Comparison of ENCODE assay signal across 22 cellular contexts in the genomic region with DNA sequence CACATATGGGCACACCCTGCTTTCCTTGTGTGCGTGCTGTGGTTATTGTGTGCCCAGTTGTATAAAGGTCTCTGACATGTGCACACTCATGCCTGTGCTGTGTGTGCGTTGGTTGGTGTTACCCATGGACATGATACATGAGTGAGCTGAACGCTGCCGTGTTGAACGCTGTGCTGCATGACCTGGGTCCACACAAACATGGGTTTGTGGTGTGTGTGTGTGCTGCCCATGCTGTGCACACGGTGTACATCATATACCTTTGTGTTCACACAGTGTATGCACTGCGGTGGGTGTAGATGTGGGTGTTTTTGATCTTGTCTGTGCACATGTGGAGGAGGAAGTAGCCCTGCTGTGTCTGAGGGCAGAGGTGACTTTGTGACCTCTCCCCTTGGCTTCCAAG. TPM values are rescaled to one million over a fixed set of nuclear protein-coding genes. Genes with fewer than 3 reads are reported as not detected.
DNase-seq lines count a peak whose midpoint lies in the region; ATAC-seq, FAIRE-seq and TF ChIP-seq lines count a peak whose summit lies in the region.
"Had no signal": no experiment of that assay in that cellular context is flagged by ENCODE, and none has a peak within 500 bp of the region (broad histone marks: within the 10 kb centered on the region; RNA-seq: fewer than 3 reads in every experiment).

No MANE protein-coding gene starts in this region.

- no peak overlapping the region for H3K4ac ChIP-seq in H1 (replicated peaks; ENCODE audit: insufficient read length, low read depth, low read length)

- H3K9ac ChIP-seq in Karpas-422 (ENCODE audit: low read length) (peak overlapping the region; percentile 37), H1 (replicated peaks in 1 of 4; ENCODE audit: extremely low read depth in 1 of 4, low read depth in 3 of 4, low read length in 3 of 4) (no peak overlapping the region)
- H3K9ac ChIP-seq: GM23248 had no signal

- TF ChIP-seq EP300 in H1 (IDR thresholded peaks at IDR 0.05; ENCODE audit: borderline replicate concordance in 1 of 2, low read depth in 2 of 2, low read length in 2 of 2): no peak

- H3K27me3 Mint-ChIP-seq in activated T-cell treated with anti-CD3 and anti-CD28 coated beads, Interleukin-2, amount 50 U/mL, for 24 hours: peaks cover 9% of the 10 kb centered on the region
- peaks cover 27% of the 10 kb centered on the region for H3K27me3 Mint-ChIP-seq in activated CD4-positive, alpha-beta memory T cell treated with anti-CD3 and anti-CD28 coated beads, Interleukin-2, amount 10 ng/mL, durations not matched to agents 7 days and 5 days
- H3K27me3 Mint-ChIP-seq: CD4-positive, alpha-beta T cell had no signal

- TF ChIP-seq CTCF in H1 (IDR thresholded peaks at IDR 0.05; ENCODE audit: control extremely low read depth in 1 of 3, insufficient read depth in 1 of 3, low read depth in 1 of 3, low read length in 3 of 3): no peak

- no peak overlapping the region for H2BK20ac ChIP-seq in H1 (ENCODE audit: low read length)

- peaks cover 7% of the 10 kb centered on the region for H3K4me1 Mint-ChIP-seq in activated T-cell treated with anti-CD3 and anti-CD28 coated beads, Interleukin-2, amount 50 U/mL, for 24 hours (ENCODE audit: low read depth)
- peaks cover 10% of the 10 kb centered on the region for H3K4me1 Mint-ChIP-seq in activated CD4-positive, alpha-beta memory T cell treated with anti-CD3 and anti-CD28 coated beads, Interleukin-2, amount 10 ng/mL, durations not matched to agents 7 days and 5 days

- H3K56ac ChIP-seq in H1 (replicated peaks; ENCODE audit: insufficient read length, low read depth, low read length): no peak overlapping the region

- peaks cover 99% of the 10 kb centered on the region for H3K79me2 ChIP-seq in Karpas-422 (ENCODE audit: low read length)
- no peaks in the 10 kb centered on the region for H3K79me2 ChIP-seq in H1 (ENCODE audit: control insufficient read depth in 1 of 2, insufficient read depth in 2 of 2, low read length in 2 of 2)

- no peaks in the 10 kb centered on the region for H3K36me3 Mint-ChIP-seq in activated T-cell treated with anti-CD3 and anti-CD28 coated beads, Interleukin-2, amount 50 U/mL, for 24 hours (ENCODE audit: low read depth)
- H3K36me3 Mint-ChIP-seq in activated CD4-positive, alpha-beta memory T cell treated with anti-CD3 and anti-CD28 coated beads, Interleukin-2, amount 10 ng/mL, durations not matched to agents 7 days and 5 days (ENCODE audit: low read depth): no peaks in the 10 kb centered on the region

- POLR2A ChIA-PET in H1 (lab: Charles Lee; ENCODE audit: partially characterized antibody): interaction anchor here (1.1 kb wide), 1 partner anchor 9 kb away, joined by 3 read pairs; no protein-coding TSS in a partner anchor
- POLR2A ChIA-PET in activated CD4-positive, alpha-beta memory T cell treated with anti-CD3 and anti-CD28 coated beads, Interleukin-2, amount 10 ng/mL, durations not matched to agents 7 days and 5 days (lab: Charles Lee): no interaction called here

- no peak for FAIRE-seq in H1 (lab: Jason Lieb, UNC)
- FAIRE-seq: G401.6 had no signal

- no peaks in the 10 kb centered on the region for H4K20me1 ChIP-seq in Karpas-422 (ENCODE audit: insufficient read depth, low read depth, low read length)
- H4K20me1 ChIP-seq in H1 (replicated peaks in 1 of 2; ENCODE audit: control insufficient read depth in 1 of 2, insufficient read depth in 2 of 2, low read length in 2 of 2): peaks cover 0 to 5% of the 10 kb centered on the region in 2 experiments

- CTCF ChIA-PET in H1 (lab: Charles Lee; ENCODE audit: partially characterized antibody): interaction anchor here (0.7 to 7.0 kb wide), 2 partner anchors 15 to 56 kb away, joined by 3 to 32 read pairs; no protein-coding TSS in a partner anchor
- CTCF ChIA-PET in activated CD4-positive, alpha-beta memory T cell treated with anti-CD3 and anti-CD28 coated beads, Interleukin-2, amount 10 ng/mL, durations not matched to agents 7 days and 5 days (lab: Charles Lee): no interaction called here

- no peak overlapping the region for H3K4me3 ChIP-seq in Karpas-422 (ENCODE audit: low read length)
- no peak overlapping the region for H3K4me3 ChIP-seq in H1 (ENCODE audit: extremely low read depth in 1 of 4, insufficient read depth in 2 of 4, low read depth in 3 of 4, low read length in 4 of 4)
- H3K4me3 ChIP-seq in thymus (ENCODE audit: low read length): no peak overlapping the region
- H3K4me3 ChIP-seq: GM23248 had no signal

- H2BK5ac ChIP-seq in H1 (ENCODE audit: low read depth, low read length): peak overlapping the region; percentile 14; the same call in 1 of the 2 replicates

- 0 out of 2 replicates have a peak overlapping the region, but pooled peaks have one; percentile 63 for H2BK15ac ChIP-seq in H1 (ENCODE audit: low read length)

- H2AFZ ChIP-seq in Karpas-422 (ENCODE audit: low read length) (no peak overlapping the region), H1 (ENCODE audit: low read length) (no peak overlapping the region)
- H2AFZ ChIP-seq: GM23248 had no signal

- H3K4me2 ChIP-seq in Karpas-422 (ENCODE audit: low read depth, low read length, poor library complexity, severe bottlenecking) (no peak overlapping the region), H1 (ENCODE audit: insufficient read depth in 1 of 2, low read depth in 2 of 2, low read length in 2 of 2) (no peak overlapping the region)

- H4K8ac ChIP-seq in H1 (ENCODE audit: extremely low read depth, insufficient read depth, low read length): no peak overlapping the region

- peak overlapping the region; percentile 30 for H2BK120ac ChIP-seq in H1 (replicated peaks; ENCODE audit: low read depth, low read length)

- peaks cover 99% of the 10 kb centered on the region for H3K4me1 ChIP-seq in Karpas-422 (ENCODE audit: low read length)
- peaks cover 0 to 7% (median 1%) of the 10 kb centered on the region in 4 experiments; a peak in 3 of 7 replicates for H3K4me1 ChIP-seq in H1 (replicated peaks in 1 of 4; ENCODE audit: control insufficient read depth in 3 of 4, insufficient read depth in 4 of 4, low read length in 3 of 4)
- peaks cover 25% of the 10 kb centered on the region for H3K4me1 ChIP-seq in thymus (ENCODE audit: control insufficient read depth, insufficient read depth, low read length)
- H3K4me1 ChIP-seq: BE2C, Caco-2 had no signal

- WGBS in H1 (ENCODE audit: extremely low coverage in 1 of 2, insufficient coverage in 1 of 2, insufficient read length in 1 of 2, insufficient replicate concordance in 2 of 2, low coverage in 1 of 2, low lambda C conversion rate in 2 of 2, missing lambda C conversion rate in 1 of 2), 2 experiments: 91% methylated on average over 7 of the region's 7 CpGs; no CpG with 5 or more reads in 1 of the 2 experiments
- 76% methylated on average over 7 of the region's 7 CpGs for WGBS in thymus

- H3K18ac ChIP-seq in H1 (ENCODE audit: extremely low read depth, low read length): no peak overlapping the region

- no peak overlapping the region for H4K5ac ChIP-seq in H1 (ENCODE audit: insufficient read length, low read depth, low read length)

- H3K36me3 ChIP-seq in Karpas-422 (ENCODE audit: insufficient read depth, low read length) (peaks cover 55% of the 10 kb centered on the region), H1 (ENCODE audit: control insufficient read depth in 2 of 4, insufficient read depth in 4 of 4, low read length in 3 of 4) (no peaks in the 10 kb centered on the region), thymus (ENCODE audit: control insufficient read depth, insufficient read depth) (no peaks in the 10 kb centered on the region)
- H3K36me3 ChIP-seq: BE2C had no signal

- peaks cover 7% of the 10 kb centered on the region; the same call in 1 of the 2 replicates for H3K23me2 ChIP-seq in H1 (ENCODE audit: low read depth, low read length)

- no peaks in the 10 kb centered on the region for H3K9me3 ChIP-seq in Karpas-422 (ENCODE audit: low read length)
- no peaks in the 10 kb centered on the region for H3K9me3 ChIP-seq in H1 (ENCODE audit: insufficient read depth in 2 of 2, low read depth in 1 of 2, low read length in 1 of 2)
- H3K9me3 ChIP-seq in thymus (ENCODE audit: control insufficient read depth): no peaks in the 10 kb centered on the region
- H3K9me3 ChIP-seq: BE2C, Caco-2 had no signal

- H3K9me2 ChIP-seq in Karpas-422 (replicated peaks; ENCODE audit: insufficient read depth, low read length): no peaks in the 10 kb centered on the region

- peak overlapping the region; percentile 7 for H4K91ac ChIP-seq in H1 (replicated peaks; ENCODE audit: insufficient read length, low read length)

- no peak overlapping the region for H3K27ac Mint-ChIP-seq in activated T-cell treated with anti-CD3 and anti-CD28 coated beads, Interleukin-2, amount 50 U/mL, for 24 hours
- no peak overlapping the region for H3K27ac Mint-ChIP-seq in activated CD4-positive, alpha-beta memory T cell treated with anti-CD3 and anti-CD28 coated beads, Interleukin-2, amount 10 ng/mL, durations not matched to agents 7 days and 5 days
- H3K27ac Mint-ChIP-seq: CD4-positive, alpha-beta T cell had no signal

- no peaks in the 10 kb centered on the region for H3K27me3 ChIP-seq in Karpas-422 (ENCODE audit: low read length)
- peaks cover 0 to 2% (median 0%) of the 10 kb centered on the region in 4 experiments; a peak in 1 of 7 replicates for H3K27me3 ChIP-seq in H1 (replicated peaks in 1 of 4; ENCODE audit: control insufficient read depth in 3 of 4, extremely low read depth in 1 of 4, insufficient read depth in 3 of 4, low read length in 3 of 4)
- no peaks in the 10 kb centered on the region for H3K27me3 ChIP-seq in thymus (ENCODE audit: control insufficient read depth, insufficient read depth)
- H3K27me3 ChIP-seq: BE2C had no signal

- H3K23ac ChIP-seq in H1 (ENCODE audit: insufficient read length): no peak overlapping the region

- no peak overlapping the region for H3K14ac ChIP-seq in H1 (ENCODE audit: insufficient read length)

- H3K9me3 Mint-ChIP-seq in activated T-cell treated with anti-CD3 and anti-CD28 coated beads, Interleukin-2, amount 50 U/mL, for 24 hours: no peaks in the 10 kb centered on the region
- no peaks in the 10 kb centered on the region for H3K9me3 Mint-ChIP-seq in activated CD4-positive, alpha-beta memory T cell treated with anti-CD3 and anti-CD28 coated beads, Interleukin-2, amount 10 ng/mL, durations not matched to agents 7 days and 5 days
- H3K9me3 Mint-ChIP-seq: CD4-positive, alpha-beta T cell had no signal

- TF ChIP-seq RAD21 in H1 (IDR thresholded peaks at IDR 0.05 in 1 of 2, conservative IDR thresholded peaks at IDR 0.05 in 1 of 2; ENCODE audit: low read depth in 2 of 2, low read length in 2 of 2): no peak

- peak; percentile 31 for DNase-seq in activated T-cell treated with anti-CD3 and anti-CD28 coated beads, Interleukin-2, amount 50 U/mL, for 24 hours
- DNase-seq in activated T-cell treated with anti-CD3 and anti-CD28 coated beads for 4 hours (no peak), Karpas-422 (no peak), H1 (ENCODE audit: low read depth in 1 of 2, low spot score in 2 of 2) (no peak)
- no peak for DNase-seq in activated CD4-positive, alpha-beta memory T cell treated with anti-CD3 and anti-CD28 coated beads, Interleukin-2, amount 10 ng/mL, durations not matched to agents 7 days and 5 days
- no peak for DNase-seq in activated naive CD4-positive, alpha-beta T cell (lab: John Stamatoyannopoulos, UW)
- DNase-seq: BE2C, GM23248, KG1, MV-4-11, NCI-H2107, NCI-H2227 treated with DMSO at 0.1 percent for 48 hours, NCI-H510A treated with DMSO at 0.1 percent for 48 hours, NCI-H82, RPMI8226, SIG-M5 had no signal

- H3K4me3 Mint-ChIP-seq in activated T-cell treated with anti-CD3 and anti-CD28 coated beads, Interleukin-2, amount 50 U/mL, for 24 hours: no peak overlapping the region
- no peak overlapping the region for H3K4me3 Mint-ChIP-seq in activated CD4-positive, alpha-beta memory T cell treated with anti-CD3 and anti-CD28 coated beads, Interleukin-2, amount 10 ng/mL, durations not matched to agents 7 days and 5 days
- H3K4me3 Mint-ChIP-seq: CD4-positive, alpha-beta T cell had no signal

- no peak for ATAC-seq in GM18873 (IDR thresholded peaks at IDR 0.05; ENCODE audit: low FRiP score, unreplicated experiment)
- ATAC-seq: HCT116 had no signal

- no peak for TF ChIP-seq POLR2A in H1 (IDR thresholded peaks at IDR 0.05; ENCODE audit: control extremely low read depth in 1 of 2, low read depth in 2 of 2, low read length in 2 of 2)

- H3K79me1 ChIP-seq in H1 (ENCODE audit: low read depth, low read length): no peaks in the 10 kb centered on the region

- H2AK5ac ChIP-seq in H1 (ENCODE audit: low read depth, low read length): 0 out of 2 replicates have a peak overlapping the region, but pooled peaks have one; percentile 71

- H2BK12ac ChIP-seq in H1 (ENCODE audit: low read depth, low read length): peak overlapping the region; percentile 83; the same call in 1 of the 2 replicates

- H3K27ac ChIP-seq in Karpas-422 (ENCODE audit: low read length) (peak overlapping the region; percentile 99), H1 (ENCODE audit: low read depth, low read length) (no peak overlapping the region), thymus (ENCODE audit: low read depth) (peak overlapping the region; percentile 67)
- H3K27ac ChIP-seq: GM23248 had no signal

RNA-seq across cellular contexts. Expression of gene TOX2, which starts 54.4 kb away (rescaled TPM):
- 42.9 and 54.1 TPM in 2 replicates for total RNA-seq in Karpas-422 (2014; rRNA removed; shearing (Covaris generic); ENCODE audit: low replicate concordance)
- total RNA-seq in H1 (2021; fragmentation: NEBNext Ultra II Directional; extraction: Animal tissue kit (Norgen Biotek cat#: 25700)): 3.4 TPM in 2 replicates
- polyA plus RNA-seq in H1 (2011; rRNA removed): 1.8 and 2.5 TPM in 2 replicates
- polyA plus RNA-seq in H1 (2011; cell fraction: cytosol; rRNA removed): 0.83 TPM
- 1.8 TPM for polyA plus RNA-seq in H1 (2011; cell fraction: nucleus; rRNA removed)
- polyA plus RNA-seq in H1 (2012, experiment 1 of 2): 1.6 to 3.7 TPM (median 3.2 TPM) in 4 replicates
- 3.3 TPM for polyA plus RNA-seq in H1 (2012, experiment 2 of 2)
- 4.8 TPM for polyA plus RNA-seq in H1 (2013, experiment 1 of 2)
- 5.4 TPM for polyA plus RNA-seq in H1 (2013, experiment 2 of 2)
- polyA minus RNA-seq in H1 (2011; rRNA and poly(A)+ RNA removed): 0.44 and 0.46 TPM in 2 replicates
- polyA minus RNA-seq in H1 (2011; cell fraction: cytosol; rRNA and poly(A)+ RNA removed): 1.7 TPM
- polyA minus RNA-seq in H1 (2011; cell fraction: nucleus; rRNA and poly(A)+ RNA removed): 1.5 TPM
- polyA plus RNA-seq in thymus: 75.8 TPM
- 1 to 10 TPM; 4.4 to 4.6 TPM for total RNA-seq in activated CD4-positive, alpha-beta memory T cell treated with anti-CD3 and anti-CD28 coated beads, Interleukin-2, amount 10 ng/mL, durations not matched to agents 7 days and 5 days
- total RNA-seq: Caco-2 had no signal
